ENCODE assay signal across 1 cellular context in the genomic region with DNA sequence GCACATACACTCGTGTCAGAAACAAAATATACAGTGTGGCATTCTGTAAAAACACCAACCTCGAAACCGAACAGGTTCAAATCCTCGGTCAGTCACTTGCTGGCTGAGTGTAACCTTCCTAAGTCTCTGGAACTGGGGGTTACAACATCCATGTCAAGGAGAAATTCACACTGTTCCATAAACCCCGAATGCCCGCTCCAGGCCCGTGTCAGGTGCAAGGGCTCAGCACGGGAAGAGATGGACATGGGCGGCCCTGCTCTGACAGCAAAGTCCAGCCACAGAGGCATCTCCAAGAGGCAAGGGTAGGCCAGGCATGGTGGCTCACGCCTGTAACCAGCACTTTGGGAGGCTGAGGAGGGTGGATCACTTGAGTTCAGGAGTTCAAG.
TF ChIP-seq lines count a peak whose summit lies in the region.

No MANE protein-coding gene starts in this region.

TF ChIP-seq in IMR-90, 13 proteins besides CTCF, POLR2A, EP300 and RAD21 (continued from another document):
- TF ChIP-seq, protein P1, sequence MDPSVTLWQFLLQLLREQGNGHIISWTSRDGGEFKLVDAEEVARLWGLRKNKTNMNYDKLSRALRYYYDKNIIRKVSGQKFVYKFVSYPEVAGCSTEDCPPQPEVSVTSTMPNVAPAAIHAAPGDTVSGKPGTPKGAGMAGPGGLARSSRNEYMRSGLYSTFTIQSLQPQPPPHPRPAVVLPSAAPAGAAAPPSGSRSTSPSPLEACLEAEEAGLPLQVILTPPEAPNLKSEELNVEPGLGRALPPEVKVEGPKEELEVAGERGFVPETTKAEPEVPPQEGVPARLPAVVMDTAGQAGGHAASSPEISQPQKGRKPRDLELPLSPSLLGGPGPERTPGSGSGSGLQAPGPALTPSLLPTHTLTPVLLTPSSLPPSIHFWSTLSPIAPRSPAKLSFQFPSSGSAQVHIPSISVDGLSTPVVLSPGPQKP (IDR thresholded peaks at IDR 0.05; ENCODE audit: borderline replicate concordance, low read depth, low read length), result no peak
